In genomic region chr20:31835977-31836852, GRCh38 we compare ENCODE assay signal across 8 cellular contexts. TPM values are rescaled to one million over a fixed set of nuclear protein-coding genes. Genes with fewer than 3 reads are reported as not detected.
A peak's percentile ranks its signal among the peaks of the same experiment; 100 is the strongest.
DNase-seq lines count a peak whose midpoint lies in the region; ATAC-seq, FAIRE-seq and TF ChIP-seq lines count a peak whose summit lies in the region.

No MANE protein-coding gene starts in this region.

- H3K4me1 Mint-ChIP-seq in activated CD4-positive, alpha-beta memory T cell treated with anti-CD3 and anti-CD28 coated beads, Interleukin-2, amount 10 ng/mL, durations not matched to agents 7 days and 5 days: peaks cover 26% of the 10 kb centered on the region

- no peak overlapping the region for H3K4me3 Mint-ChIP-seq in activated CD4-positive, alpha-beta memory T cell treated with anti-CD3 and anti-CD28 coated beads, Interleukin-2, amount 10 ng/mL, durations not matched to agents 7 days and 5 days

- ATAC-seq in GM21360 (IDR thresholded peaks at IDR 0.05; ENCODE audit: unreplicated experiment): peak; percentile 59
- peak; percentile 84 for ATAC-seq in gastroesophageal sphincter
- peak; percentile 81 to 93 (median 87) for ATAC-seq in psoas muscle

- H3K27me3 Mint-ChIP-seq in activated CD4-positive, alpha-beta memory T cell treated with anti-CD3 and anti-CD28 coated beads, Interleukin-2, amount 10 ng/mL, durations not matched to agents 7 days and 5 days: no peaks in the 10 kb centered on the region

- no peak for TF ChIP-seq EP300 in gastroesophageal sphincter (IDR thresholded peaks at IDR 0.05)

- peak overlapping the region; percentile 57 for H2AFZ ChIP-seq in KMS-11 (ENCODE audit: low read depth)

- H3K9ac ChIP-seq in KMS-11: peak overlapping the region; percentile 20; the same call in 1 of the 2 replicates

- peak overlapping the region; percentile 77 for H3K4me2 ChIP-seq in KMS-11

- WGBS in gastroesophageal sphincter (ENCODE audit: low coverage in 1 of 2), 2 donors: 62% methylated on average over 6 of the region's 14 CpGs; no CpG with 5 or more reads in 1 of the 2 donors
- 19 to 27% (median 19%) methylated on average over 14 of the region's 14 CpGs for WGBS in psoas muscle, 3 donors

- H3K4me3 ChIP-seq in KMS-11 (IDR thresholded peaks at IDR 0.05; ENCODE audit: insufficient read depth, low read depth, low read length) (no peak overlapping the region), gastroesophageal sphincter (no peak overlapping the region), psoas muscle (no peak overlapping the region)

- peaks cover 51% of the 10 kb centered on the region for H3K4me1 ChIP-seq in KMS-11 (ENCODE audit: low read depth, poor library complexity, severe bottlenecking)
- H3K4me1 ChIP-seq in gastroesophageal sphincter: peaks cover 0 to 46% (median 8%) of the 10 kb centered on the region in 3 donors
- H3K4me1 ChIP-seq in psoas muscle: peaks cover 31% of the 10 kb centered on the region

- no peak for TF ChIP-seq POLR2A in gastroesophageal sphincter (IDR thresholded peaks at IDR 0.05)

- no peak overlapping the region for H3K27ac Mint-ChIP-seq in activated CD4-positive, alpha-beta memory T cell treated with anti-CD3 and anti-CD28 coated beads, Interleukin-2, amount 10 ng/mL, durations not matched to agents 7 days and 5 days

- FAIRE-seq in D721Med (lab: Jason Lieb, UNC): no peak

- H3K9me3 ChIP-seq in gastroesophageal sphincter: no peaks in the 10 kb centered on the region
- no peaks in the 10 kb centered on the region for H3K9me3 ChIP-seq in psoas muscle

- H3K27ac ChIP-seq in KMS-11 (peak overlapping the region; percentile 55), gastroesophageal sphincter (peak overlapping the region in 2 of 4 donors; percentile 22 to 48), psoas muscle (peak overlapping the region; percentile 67)

- H3K36me3 Mint-ChIP-seq in activated CD4-positive, alpha-beta memory T cell treated with anti-CD3 and anti-CD28 coated beads, Interleukin-2, amount 10 ng/mL, durations not matched to agents 7 days and 5 days (ENCODE audit: low read depth): no peaks in the 10 kb centered on the region

- H3K79me2 ChIP-seq in KMS-11 (ENCODE audit: insufficient read depth, low read depth): no peaks in the 10 kb centered on the region

- no peaks in the 10 kb centered on the region for H3K9me3 Mint-ChIP-seq in activated CD4-positive, alpha-beta memory T cell treated with anti-CD3 and anti-CD28 coated beads, Interleukin-2, amount 10 ng/mL, durations not matched to agents 7 days and 5 days

- no peak for TF ChIP-seq CTCF in KMS-11 (conservative IDR thresholded peaks at IDR 0.05; ENCODE audit: low read depth, low read length)
- no peak for TF ChIP-seq CTCF in gastroesophageal sphincter (IDR thresholded peaks at IDR 0.05)
- TF ChIP-seq CTCF in psoas muscle (IDR thresholded peaks at IDR 0.05): no peak
- TF ChIP-seq CTCF in D721Med (IDR thresholded peaks at IDR 0.05; ENCODE audit: insufficient read depth, missing control alignments): no peak

- CTCF ChIA-PET in activated CD4-positive, alpha-beta memory T cell treated with anti-CD3 and anti-CD28 coated beads, Interleukin-2, amount 10 ng/mL, durations not matched to agents 7 days and 5 days (lab: Charles Lee): interaction anchor here (3.4 to 6.5 kb wide), 3 partner anchors 11 to 15 kb away, joined by 17 to 35 read pairs (median 24); no protein-coding TSS in a partner anchor

- H3K36me3 ChIP-seq in KMS-11 (ENCODE audit: insufficient read depth) (no peaks in the 10 kb centered on the region), gastroesophageal sphincter (no peaks in the 10 kb centered on the region), psoas muscle (ENCODE audit: insufficient read depth in 1 of 2, low read depth in 1 of 2) (peaks cover 0 to 42% of the 10 kb centered on the region in 2 donors)

- H4K20me1 ChIP-seq in KMS-11 (ENCODE audit: insufficient read depth): no peaks in the 10 kb centered on the region

- intact Hi-C loops in psoas muscle (cut with DNase I): loop anchor here in 1 of 2 donors (5.0 kb wide), 1 partner anchor 109 kb away; no protein-coding TSS in a partner anchor

- peak; percentile 95 for DNase-seq in EH (ENCODE audit: low read depth)
- peak; percentile 65 for DNase-seq in activated CD4-positive, alpha-beta memory T cell treated with anti-CD3 and anti-CD28 coated beads, Interleukin-2, amount 10 ng/mL, durations not matched to agents 7 days and 5 days
- DNase-seq in psoas muscle: peak; percentile 90 to 94
- DNase-seq in D721Med (ENCODE audit: insufficient read length, low spot score): no peak
- DNase-seq in stimulated activated naive CD4-positive, alpha-beta T cell treated with Interleukin-2 at 50 U/mL for 16 hours (lab: John Stamatoyannopoulos, UW): no peak

- POLR2A ChIA-PET in activated CD4-positive, alpha-beta memory T cell treated with anti-CD3 and anti-CD28 coated beads, Interleukin-2, amount 10 ng/mL, durations not matched to agents 7 days and 5 days (lab: Charles Lee): interaction anchor here (1.5 to 1.7 kb wide), 2 partner anchors 11 to 116 kb away, joined by 4 to 7 read pairs; partner anchors contain the start of gene PDRG1

- H3K27me3 ChIP-seq in KMS-11 (ENCODE audit: insufficient read depth, low read depth) (peaks cover 4% of the 10 kb centered on the region; the same call in 1 of the 2 replicates), gastroesophageal sphincter (no peaks in the 10 kb centered on the region), psoas muscle (ENCODE audit: insufficient read depth in 3 of 3, low read length in 2 of 3) (no peaks in the 10 kb centered on the region)

RNA-seq across cellular contexts. Expression of gene FOXS1, which starts 9.2 kb away (rescaled TPM):
- total RNA-seq in activated CD4-positive, alpha-beta memory T cell treated with anti-CD3 and anti-CD28 coated beads, Interleukin-2, amount 10 ng/mL, durations not matched to agents 7 days and 5 days: not detected
- 1 to 10 TPM in 2 of 4 donors, under 1 TPM in 1, not detected in 1; 0.62 to 3.9 (median 2.3) TPM for total RNA-seq in gastroesophageal sphincter
- 1 to 10 TPM in 2 of 4 donors, under 1 TPM in 2; 0.59 to 3.8 (median 1.2) TPM for total RNA-seq in psoas muscle
- 1 to 10 TPM in 1 of 3 donors, under 1 TPM in 2; 0.65 to 1.3 (median 0.87) TPM for polyA plus RNA-seq in psoas muscle

RNA-seq across cellular contexts. Expression of gene MYLK2, which starts 17.1 kb away (rescaled TPM):
- total RNA-seq in activated CD4-positive, alpha-beta memory T cell treated with anti-CD3 and anti-CD28 coated beads, Interleukin-2, amount 10 ng/mL, durations not matched to agents 7 days and 5 days: under 1 TPM; 0.33 to 0.45 TPM
- under 1 TPM in 3 of 4 donors, not detected in 1; 0.27 to 0.54 (median 0.31) TPM for total RNA-seq in gastroesophageal sphincter
- total RNA-seq in psoas muscle: 100 to 1,000 TPM in 2 of 4 donors, 10 to 100 TPM in 2; 55.8 to 144 (median 102) TPM
- 100 to 1,000 TPM in 1 of 3 donors, 10 to 100 TPM in 2; 30.6 to 273 (median 91.4) TPM for polyA plus RNA-seq in psoas muscle

RNA-seq across cellular contexts. Expression of gene DUSP15, which starts 34.1 kb away (rescaled TPM):
- not detected for total RNA-seq in activated CD4-positive, alpha-beta memory T cell treated with anti-CD3 and anti-CD28 coated beads, Interleukin-2, amount 10 ng/mL, durations not matched to agents 7 days and 5 days
- total RNA-seq in gastroesophageal sphincter (1 to 10 TPM; 1.5 to 8.2 (median 4.5) TPM), psoas muscle (under 1 TPM in 1 of 4 donors, not detected in 3; 0.51 TPM)
- polyA plus RNA-seq in psoas muscle: under 1 TPM; 0.04 to 0.22 (median 0.17) TPM

RNA-seq across cellular contexts. Expression of gene TTLL9, which starts 34.2 kb away (rescaled TPM):
- total RNA-seq in activated CD4-positive, alpha-beta memory T cell treated with anti-CD3 and anti-CD28 coated beads, Interleukin-2, amount 10 ng/mL, durations not matched to agents 7 days and 5 days: not detected
- total RNA-seq in gastroesophageal sphincter: under 1 TPM in 1 of 4 donors, not detected in 3; 0.47 TPM
- not detected for total RNA-seq in psoas muscle
- under 1 TPM in 1 of 3 donors, not detected in 2; 0.01 TPM for polyA plus RNA-seq in psoas muscle

Comparison
In these comparisons a context has a peak if more than half of its experiments do, and no peak if none do; other contexts are left out.
1. DNase-seq: peak in EH (single experiment), activated CD4-positive, alpha-beta memory T cell treated with anti-CD3 and anti-CD28 coated beads, Interleukin-2, amount 10 ng/mL, durations not matched to agents 7 days and 5 days (single experiment) and psoas muscle (2 of 2); none in D721Med (single experiment) and stimulated activated naive CD4-positive, alpha-beta T cell treated with Interleukin-2 at 50 U/mL for 16 hours (single experiment).
2. RNA of gene MYLK2, which starts 17.1 kb away (total RNA-seq): 55.8 to 144 TPM in psoas muscle; 0.33 to 0.45 TPM in activated CD4-positive, alpha-beta memory T cell treated with anti-CD3 and anti-CD28 coated beads, Interleukin-2, amount 10 ng/mL, durations not matched to agents 7 days and 5 days and 0.27 to 0.54 TPM in gastroesophageal sphincter; every median in the first group is over 10 times any median in the second.
3. Peak in every context shown above with its lines, with median percentiles within 50 percentile points of each other: ATAC-seq.